ENCODE assay signal across 8 cellular contexts in the genomic region with DNA sequence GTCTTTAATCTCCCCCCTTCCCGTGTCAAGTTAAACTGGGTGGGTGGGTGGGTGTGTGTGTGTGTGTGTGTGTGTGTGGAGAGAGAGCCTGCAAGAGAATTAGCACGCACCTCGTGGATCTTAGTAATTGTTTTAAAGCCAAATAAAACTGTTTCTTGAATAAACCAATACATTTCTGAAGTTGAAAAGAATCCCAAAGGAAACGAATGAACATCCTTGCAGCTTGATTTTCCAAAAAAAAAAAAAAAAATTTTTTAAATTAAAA. TPM values are rescaled to one million over a fixed set of nuclear protein-coding genes. Genes with fewer than 3 reads are reported as not detected.
DNase-seq lines count a peak whose midpoint lies in the region; ATAC-seq and TF ChIP-seq lines count a peak whose summit lies in the region.

No MANE protein-coding gene starts in this region.

- no peaks in the 10 kb centered on the region for H4K20me1 ChIP-seq in H9 (ENCODE audit: control insufficient read depth, insufficient read depth, insufficient read length)

- ATAC-seq in lung (ENCODE audit: insufficient read depth, low FRiP score) (no peak), GM21737 (IDR thresholded peaks at IDR 0.05; ENCODE audit: unreplicated experiment) (no peak), HG03457 (IDR thresholded peaks at IDR 0.05; ENCODE audit: unreplicated experiment) (no peak), HG03045 (IDR thresholded peaks at IDR 0.05; ENCODE audit: unreplicated experiment) (no peak)

- no peak overlapping the region for H3K56ac ChIP-seq in H9 (ENCODE audit: insufficient read length, low read depth, low read length)

- TF ChIP-seq CTCF in H9 (conservative IDR thresholded peaks at IDR 0.05) = no peak
- TF ChIP-seq CTCF in adrenal gland (IDR thresholded peaks at IDR 0.05) = no peak
- TF ChIP-seq CTCF in lung (IDR thresholded peaks at IDR 0.05; ENCODE audit: control extremely low read depth, extremely low read depth) = no peak

- H3K4me1 Mint-ChIP-seq in H9 = peaks cover 16 to 19% of the 10 kb centered on the region in 2 experiments

- H3K27me3 Mint-ChIP-seq in H9 (ENCODE audit: low read depth) = peaks cover 1% of the 10 kb centered on the region; the same call in 1 of the 2 replicates

- peak overlapping the region; percentile 78 to 93 for H3K4me3 Mint-ChIP-seq in H9

- H3K27me3 ChIP-seq in ACC112 (ENCODE audit: insufficient read depth, low read length) = no peaks in the 10 kb centered on the region
- H3K27me3 ChIP-seq in H9 (ENCODE audit: insufficient read depth, low read length) = no peaks in the 10 kb centered on the region
- H3K27me3 ChIP-seq in adrenal gland = no peaks in the 10 kb centered on the region
- no peaks in the 10 kb centered on the region for H3K27me3 ChIP-seq in lung (ENCODE audit: control insufficient read depth, insufficient read depth)

- no peak overlapping the region for H2AK5ac ChIP-seq in H9 (ENCODE audit: insufficient read length, low read length)

- H3T11ph ChIP-seq in H9 (ENCODE audit: low read length) = no peak overlapping the region

- peaks cover 26% of the 10 kb centered on the region for H3K4me1 ChIP-seq in ACC112 (ENCODE audit: control insufficient read depth, insufficient read depth, low read length, unreplicated experiment)
- no peaks in the 10 kb centered on the region for H3K4me1 ChIP-seq in H9 (ENCODE audit: insufficient read depth, low read length)
- H3K4me1 ChIP-seq in adrenal gland (replicated peaks in 1 of 2) = peaks cover 3 to 21% of the 10 kb centered on the region in 2 donors
- peaks cover 4 to 9% of the 10 kb centered on the region in 2 donors for H3K4me1 ChIP-seq in lung (ENCODE audit: control insufficient read depth in 2 of 2, insufficient read depth in 2 of 2, low read length in 2 of 2)

- H3K27ac ChIP-seq in ACC112 (ENCODE audit: low read depth, low read length) (peak overlapping the region; percentile 90), H9 (ENCODE audit: insufficient read length, low read depth, low read length) (no peak overlapping the region), adrenal gland (peak overlapping the region in 3 of 5 donors; percentile 19 to 100 (median 99)), lung (ENCODE audit: low read depth in 1 of 2, low read length in 1 of 2) (peak overlapping the region; percentile 98 to 100)

- TF ChIP-seq POLR2A in adrenal gland (IDR thresholded peaks at IDR 0.05) = no peak

- no peak overlapping the region for H4K5ac ChIP-seq in H9 (ENCODE audit: insufficient read length, low read depth, low read length)

- H3K36me3 ChIP-seq in ACC112 (ENCODE audit: insufficient read depth, low read length) = no peaks in the 10 kb centered on the region
- H3K36me3 ChIP-seq in adrenal gland (replicated peaks in 1 of 2) = no peaks in the 10 kb centered on the region
- H3K36me3 ChIP-seq in lung (ENCODE audit: control insufficient read depth in 2 of 2, insufficient read depth in 2 of 2, low read length in 2 of 2) = no peaks in the 10 kb centered on the region

- no peak overlapping the region for H3K4me2 ChIP-seq in H9 (ENCODE audit: insufficient read depth, insufficient read length, low read length)

- H3K18ac ChIP-seq in H9 (ENCODE audit: insufficient read length, low read depth, low read length) = no peak overlapping the region

- no peak overlapping the region for H2BK120ac ChIP-seq in H9 (ENCODE audit: low read depth, low read length, poor library complexity, severe bottlenecking)

- H2BK12ac ChIP-seq in H9 (ENCODE audit: insufficient read length, low read depth, low read length) = no peak overlapping the region

- H3K9me3 ChIP-seq in H9 (ENCODE audit: control insufficient read depth, low read depth, low read length) (no peaks in the 10 kb centered on the region), adrenal gland (replicated peaks in 1 of 3) (no peaks in the 10 kb centered on the region), lung (ENCODE audit: control insufficient read depth in 2 of 2, insufficient read depth in 1 of 2, low read length in 1 of 2) (no peaks in the 10 kb centered on the region)

- H3K36me3 Mint-ChIP-seq in H9 (ENCODE audit: insufficient read depth in 1 of 3, low read depth in 3 of 3) = peaks cover 1 to 13% (median 5%) of the 10 kb centered on the region in 3 experiments; a peak in 6 of 7 replicates

- H3K9ac ChIP-seq in H9 (ENCODE audit: extremely low read depth, insufficient read length, low read length) = no peak overlapping the region

- H3K27ac Mint-ChIP-seq in H9 = peak overlapping the region; percentile 69 to 94 (median 92); a peak in 5 of 7 replicates

- H3K79me2 ChIP-seq in ACC112 (ENCODE audit: control insufficient read depth, insufficient read depth, low read length, unreplicated experiment) (peaks cover 32% of the 10 kb centered on the region), H9 (ENCODE audit: insufficient read depth, low read length) (peaks cover 4% of the 10 kb centered on the region; the same call in 1 of the 2 replicates)

- no peak overlapping the region for H2BK15ac ChIP-seq in H9 (ENCODE audit: low read depth, low read length)

- peak overlapping the region; percentile 99 for H3K4me3 ChIP-seq in ACC112 (ENCODE audit: low read depth, low read length)
- peak overlapping the region in 1 of 4 donors; percentile 80 for H3K4me3 ChIP-seq in adrenal gland
- H3K4me3 ChIP-seq in lung = no peak overlapping the region

- no peak overlapping the region for H3K14ac ChIP-seq in H9 (ENCODE audit: insufficient read depth, low read length)

- intact Hi-C loops in adrenal gland (cut with DNase I) = no loop called here

- H2BK20ac ChIP-seq in H9 (ENCODE audit: low read depth, low read length, poor library complexity, severe bottlenecking) = no peak overlapping the region

- DNase-seq in H9 (no peak), adrenal gland (no peak), lung (ENCODE audit: low spot score) (no peak), T1000 (lab: John Stamatoyannopoulos, UW) (no peak)

- H4K8ac ChIP-seq in H9 (replicated peaks; ENCODE audit: insufficient read length, low read depth, low read length) = no peak overlapping the region

- no peak overlapping the region for H2AFZ ChIP-seq in ACC112 (ENCODE audit: low read length, unreplicated experiment)
- H2AFZ ChIP-seq in H9 (ENCODE audit: low read length) = no peak overlapping the region

- H3K9me3 Mint-ChIP-seq in H9 = no peaks in the 10 kb centered on the region

- no peak overlapping the region for H4K91ac ChIP-seq in H9 (ENCODE audit: insufficient read length, low read depth, low read length)

- H2BK5ac ChIP-seq in H9 (ENCODE audit: insufficient read length, low read length) = no peak overlapping the region

- no CpG with 5 or more reads among the region's 4 CpGs for WGBS in H9 (ENCODE audit: extremely low coverage, insufficient read length, low lambda C conversion rate)
- whole genome bisulfite sequencing in adrenal gland, 4 donors = 0 to 2% (median 1%) methylated on average over 4 of the region's 4 CpGs
- WGBS in lung, 2 donors = 1% methylated on average over 4 of the region's 4 CpGs

- H3K23me2 ChIP-seq in H9 (ENCODE audit: insufficient read length, low read depth, low read length, poor library complexity, severe bottlenecking) = no peaks in the 10 kb centered on the region

- no peak overlapping the region for H3K4ac ChIP-seq in H9 (ENCODE audit: low read depth, low read length)

- H3K79me1 ChIP-seq in H9 (ENCODE audit: insufficient read depth, low read depth, low read length, poor library complexity, severe bottlenecking) = no peaks in the 10 kb centered on the region

- H3K23ac ChIP-seq in H9 (ENCODE audit: insufficient read length, low read depth, low read length) = no peak overlapping the region

RNA-seq across cellular contexts. Expression of gene BICRAL, which starts 0.4 kb away (rescaled TPM):
- total RNA-seq in H9 (2021) (9.7 and 9.8 TPM in 2 replicates), adrenal gland (10 to 100 TPM in 4 of 8 donors, 1 to 10 TPM in 4; 7.6 to 16.1 (median 10.6) TPM), lung (10 to 100 TPM; 14.6 to 18.6 TPM)
- polyA plus RNA-seq in adrenal gland (1 to 10 TPM; 2.8 to 8.7 (median 4.1) TPM), lung (1 to 10 TPM; 2.8 to 6.8 TPM)

RNA-seq across cellular contexts. Expression of gene TBCC, which starts 35.6 kb away (rescaled TPM):
- total RNA-seq in H9 (2021) (25.6 and 30.2 TPM in 2 replicates), adrenal gland (10 to 100 TPM; 19.5 to 44.8 (median 28.0) TPM), lung (10 to 100 TPM; 22.1 to 22.2 TPM)
- polyA plus RNA-seq in adrenal gland (10 to 100 TPM; 15.7 to 33.1 (median 29.9) TPM), lung (10 to 100 TPM; 21.6 to 38.0 TPM)

RNA-seq across cellular contexts. Expression of gene PRPH2, which starts 59.1 kb away (rescaled TPM):
- total RNA-seq in H9 (2021) = 0.31 and 0.39 TPM in 2 replicates
- 1 to 10 TPM in 4 of 8 donors, under 1 TPM in 3, not detected in 1; 0.48 to 2.5 (median 1.3) TPM for total RNA-seq in adrenal gland
- under 1 TPM; 0.47 to 0.97 (median 0.84) TPM for polyA plus RNA-seq in adrenal gland
- total RNA-seq in lung = 1 to 10 TPM; 1.7 to 2.6 TPM
- under 1 TPM; 0.31 to 0.62 TPM for polyA plus RNA-seq in lung
